In the genomic region with DNA sequence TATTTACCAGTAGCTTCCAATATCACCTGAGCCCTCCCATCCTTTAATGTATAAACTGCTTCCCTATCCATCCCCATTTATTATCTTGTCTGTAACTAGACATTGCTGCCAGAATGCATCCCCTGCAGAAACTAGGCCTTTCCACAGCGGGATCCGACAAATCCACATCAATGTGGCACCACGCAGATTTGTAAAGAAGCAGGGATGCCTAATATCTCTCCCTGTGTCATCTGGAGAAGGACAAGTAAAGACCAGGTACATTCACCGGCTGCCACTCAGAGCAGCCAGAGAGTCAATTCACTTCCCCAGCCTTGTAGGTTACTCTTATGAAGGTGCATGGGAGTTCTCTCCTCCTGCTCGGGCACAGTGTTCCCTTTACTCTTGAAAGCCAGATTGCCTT, we compare ENCODE assay signal across 19 cellular contexts.
"Had no signal": no experiment of that assay in that cellular context is flagged by ENCODE, and none has a peak within 500 bp of the region (broad histone marks: within the 10 kb centered on the region; RNA-seq: fewer than 3 reads in every experiment).

No MANE protein-coding gene starts in this region.

- H3K27me3 ChIP-seq: hepatocyte, upper lobe of left lung, vagina had no signal

- H3K27ac ChIP-seq: left ventricle myocardium inferior, lower lobe of right lung, stomach, thoracic aorta, vagina had no signal

- H2AFZ ChIP-seq: hepatocyte had no signal

- H3K4me3 ChIP-seq: dorsolateral prefrontal cortex, hepatocyte, left ventricle myocardium inferior, lower lobe of right lung, stomach, thoracic aorta, upper lobe of left lung, vagina had no signal

- H3K36me3 ChIP-seq: left ventricle myocardium inferior, lower lobe of right lung, stomach, thoracic aorta, vagina had no signal

- H3K4me2 ChIP-seq: hepatocyte had no signal

- H3K4me1 ChIP-seq: lower lobe of right lung, stomach, vagina had no signal

- H3K9me3 ChIP-seq: left ventricle myocardium inferior, lower lobe of right lung, stomach, thoracic aorta, upper lobe of left lung, vagina had no signal

- DNase-seq: cortex of kidney; effector CD8-positive, alpha-beta T cell; foreskin melanocyte; head of caudate nucleus; kidney; left cardiac atrium; left ventricle myocardium inferior; lower lobe of right lung; midbrain; stimulated activated CD4-positive, alpha-beta T cell treated with anti-CD3 and anti-CD28 coated beads, Interleukin-2, amount 100 ng/mL, for 24 hours; stimulated activated CD4-positive, alpha-beta T cell treated with anti-CD3 and anti-CD28 coated beads, Interleukin-4, amount 100 ng/mL, for 4 hours; stimulated activated naive B cell treated with anti-CD40 and anti-IgM and Interleukin-4, amounts not matched to agents 10 μg/mL and 1 μg/mL and 100 μg/mL, for 72 hours; stomach; substantia nigra; upper lobe of left lung had no signal

- H3K79me2 ChIP-seq: hepatocyte had no signal
